In the genomic region with DNA sequence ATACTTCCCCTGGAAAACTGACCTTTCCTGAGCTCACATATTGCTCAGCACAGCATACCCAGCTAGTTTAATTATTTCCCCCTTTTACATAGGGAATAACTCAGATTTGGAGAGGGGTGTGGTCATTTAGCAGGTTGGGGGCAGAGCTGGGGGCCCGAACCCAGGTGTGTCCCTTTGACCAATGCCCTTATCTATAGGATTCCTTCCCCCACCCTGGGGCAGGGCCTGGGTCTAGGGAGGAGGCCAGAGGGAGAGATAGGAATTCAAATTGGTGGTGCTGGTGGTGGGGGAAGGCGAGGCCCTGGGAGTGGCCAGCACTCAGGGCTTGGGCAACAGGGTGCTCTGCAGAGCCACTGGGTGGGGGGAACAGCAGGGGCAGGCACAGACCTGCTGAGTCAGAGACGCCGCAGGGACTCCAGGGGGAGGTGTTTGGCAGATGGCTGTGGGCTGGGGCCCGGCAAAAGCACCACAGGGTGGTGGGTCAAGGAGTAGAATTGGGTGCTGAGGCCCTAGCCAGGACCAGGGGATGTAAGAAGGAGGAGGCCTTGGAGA, we compare ENCODE assay signal across 5 cellular contexts. TPM values are rescaled to one million over a fixed set of nuclear protein-coding genes. Genes with fewer than 3 reads are reported as not detected.
"Had no signal": no experiment of that assay in that cellular context is flagged by ENCODE, and none has a peak within 500 bp of the region (broad histone marks: within the 10 kb centered on the region; RNA-seq: fewer than 3 reads in every experiment).

No MANE protein-coding gene starts in this region.

RNA-seq across cellular contexts. Expression of a gene that starts 19.3 kb away (rescaled TPM):
- total RNA-seq: MCF 10A, PC-9, Right ventricle myocardium superior, RPMI7951 had no signal
- polyA plus RNA-seq: SK-N-SH had no signal
